27 cellular contexts compared by ENCODE assay signal in the genomic region with DNA sequence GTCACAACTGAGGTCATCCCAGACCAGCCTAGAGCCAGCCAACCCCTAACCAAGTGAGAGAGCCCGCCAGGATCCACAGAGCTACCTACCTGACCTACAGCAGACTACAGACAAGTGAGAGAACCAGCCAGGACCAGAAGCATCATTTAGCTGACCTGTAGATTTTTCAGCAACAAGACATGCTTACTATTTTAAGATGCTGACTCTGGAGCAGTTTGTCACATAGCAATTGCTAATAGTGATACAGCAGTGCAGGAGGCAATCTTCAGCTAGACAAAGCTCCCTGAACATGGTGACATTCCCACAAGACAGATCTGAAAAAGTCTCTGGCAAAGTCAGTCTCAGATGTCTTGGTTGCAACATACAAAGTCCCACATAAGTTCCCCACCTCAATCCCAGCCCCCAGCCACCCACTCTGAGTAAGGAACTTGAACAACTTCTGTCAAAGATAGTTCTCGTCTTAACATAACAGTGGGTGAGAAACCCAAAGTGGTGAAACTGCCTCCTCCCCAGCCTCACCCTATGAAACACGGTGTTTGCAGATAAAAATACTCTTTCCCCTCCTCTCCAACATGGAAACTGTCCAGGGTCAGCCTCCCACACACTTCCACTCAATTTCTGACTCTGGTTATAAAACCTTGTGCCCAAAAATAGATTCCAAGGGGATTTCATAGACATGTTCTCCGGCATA.
"Had no signal": no experiment of that assay in that cellular context is flagged by ENCODE, and none has a peak within 500 bp of the region (broad histone marks: within the 10 kb centered on the region; RNA-seq: fewer than 3 reads in every experiment).

No MANE protein-coding gene starts in this region.

- H3K27me3 ChIP-seq: brain microvascular endothelial cell, ovary, right lobe of liver had no signal

- ATAC-seq: activated CD8-positive, alpha-beta T cell treated with anti-CD3 and anti-CD28 coated beads, Interleukin-2, amount 10 ng/mL, durations not matched to agents 7 days and 5 days; activated naive CD4-positive, alpha-beta T cell treated with anti-CD3 and anti-CD28 coated beads, Interleukin-2, amount 50 U/mL, for 72 hours; foreskin keratinocyte; left lung; naive thymus-derived CD8-positive, alpha-beta T cell; right lobe of liver had no signal

- DNase-seq: activated CD4-positive, alpha-beta T cell treated with anti-CD3 and anti-CD28 coated beads for 1 hour; activated CD4-positive, alpha-beta T cell treated with anti-CD3 and anti-CD28 coated beads, Interleukin-2, amount 50 U/mL, for 1 hour; activated CD8-positive, alpha-beta T cell treated with anti-CD3 and anti-CD28 coated beads, Interleukin-2, amount 10 ng/mL, durations not matched to agents 7 days and 5 days; activated gamma-delta T cell; aorta; brain microvascular endothelial cell; central memory CD4-positive, alpha-beta T cell; dermis blood vessel endothelial cell; effector memory CD4-positive, alpha-beta T cell; foreskin keratinocyte; immature natural killer cell; kidney glomerular epithelial cell; left lung; naive thymus-derived CD8-positive, alpha-beta T cell; ovary; right lobe of liver; small intestine; stimulated activated CD4-positive, alpha-beta T cell treated with anti-CD3 and anti-CD28 coated beads, Interleukin-2, amount 100 ng/mL, for 48 hours; stimulated activated CD8-positive, alpha-beta memory T cell treated with anti-CD3 and anti-CD28 coated beads, Interleukin-4, amount 100 ng/mL, for 48 hours; stimulated activated naive CD4-positive, alpha-beta T cell; T-helper 1 cell had no signal

- H3K27ac Mint-ChIP-seq: activated CD8-positive, alpha-beta T cell treated with anti-CD3 and anti-CD28 coated beads, Interleukin-2, amount 10 ng/mL, durations not matched to agents 7 days and 5 days; activated naive CD4-positive, alpha-beta T cell treated with anti-CD3 and anti-CD28 coated beads, Interleukin-2, amount 50 U/mL, for 72 hours; activated T-helper 1 cell treated with anti-CD3 and anti-CD28 coated beads, Interleukin-12 subunit alpha, Interleukin-12 subunit beta, Interleukin-2, Interleukin-4 antibody, amounts not matched to agents 30 ng/mL and 10 ng/mL and 1 ng/mL, durations not matched to agents 14 hours and 24 hours and 36 hours; immature natural killer cell; type B pancreatic cell had no signal

- H3K36me3 Mint-ChIP-seq: activated naive CD4-positive, alpha-beta T cell treated with anti-CD3 and anti-CD28 coated beads, Interleukin-2, amount 50 U/mL, for 72 hours; immature natural killer cell; naive thymus-derived CD8-positive, alpha-beta T cell; neural progenitor cell; type B pancreatic cell had no signal

- H3K4me1 ChIP-seq: foreskin keratinocyte, left lung, neural progenitor cell had no signal

- H3K27ac ChIP-seq: brain microvascular endothelial cell, foreskin keratinocyte, hepatocyte, left lung, neural progenitor cell, ovary, right lobe of liver, thoracic aorta had no signal

- H3K36me3 ChIP-seq: brain microvascular endothelial cell, left lung, neural progenitor cell, ovary, right lobe of liver, thoracic aorta had no signal

- H3K4me3 ChIP-seq: hepatocyte, left lung, neural progenitor cell, ovary, right lobe of liver, thoracic aorta had no signal

- H3K4me1 Mint-ChIP-seq: immature natural killer cell; naive thymus-derived CD8-positive, alpha-beta T cell had no signal

- H3K9me3 Mint-ChIP-seq: activated naive CD4-positive, alpha-beta T cell treated with anti-CD3 and anti-CD28 coated beads, Interleukin-2, amount 50 U/mL, for 72 hours; activated T-helper 1 cell treated with anti-CD3 and anti-CD28 coated beads, Interleukin-12 subunit alpha, Interleukin-12 subunit beta, Interleukin-2, Interleukin-4 antibody, amounts not matched to agents 30 ng/mL and 10 ng/mL and 1 ng/mL, durations not matched to agents 14 hours and 24 hours and 36 hours; immature natural killer cell; naive thymus-derived CD8-positive, alpha-beta T cell; type B pancreatic cell had no signal

- H3K4me3 Mint-ChIP-seq: activated CD8-positive, alpha-beta T cell treated with anti-CD3 and anti-CD28 coated beads, Interleukin-2, amount 10 ng/mL, durations not matched to agents 7 days and 5 days; activated T-helper 1 cell treated with anti-CD3 and anti-CD28 coated beads, Interleukin-12 subunit alpha, Interleukin-12 subunit beta, Interleukin-2, Interleukin-4 antibody, amounts not matched to agents 30 ng/mL and 10 ng/mL and 1 ng/mL, durations not matched to agents 14 hours and 24 hours and 36 hours; immature natural killer cell; naive thymus-derived CD8-positive, alpha-beta T cell; neural progenitor cell; type B pancreatic cell had no signal

- H3K9me3 ChIP-seq: left lung, ovary, right lobe of liver, thoracic aorta had no signal
